Comparison of ENCODE assay signal across 9 cellular contexts in genomic region chr10:1054684-1055083, GRCh38. TPM values are rescaled to one million over a fixed set of nuclear protein-coding genes. Genes with fewer than 3 reads are reported as not detected.
DNase-seq lines count a peak whose midpoint lies in the region; ATAC-seq and TF ChIP-seq lines count a peak whose summit lies in the region.
"Had no signal": no experiment of that assay in that cellular context is flagged by ENCODE, and none has a peak within 500 bp of the region (broad histone marks: within the 10 kb centered on the region; RNA-seq: fewer than 3 reads in every experiment).

No MANE protein-coding gene starts in this region.

- no TSS peak for BruUV-seq in HCT116 (replicated peaks; lab: Mats Ljungman, UMichigan)

- H3K27ac ChIP-seq in AG04450 (ENCODE audit: low read depth, low read length) (no peak overlapping the region), HCT116 (ENCODE audit: low read depth, low read length) (no peak overlapping the region), mesendoderm (ENCODE audit: low read depth, low read length) (no peak overlapping the region)

- H3K27me3 Mint-ChIP-seq in activated naive CD8-positive, alpha-beta T cell treated with anti-CD3 and anti-CD28 coated beads, Interleukin-2, amount 50 U/mL, for 24 hours, result no peaks in the 10 kb centered on the region

- H3K4me1 ChIP-seq in HCT116 (ENCODE audit: control insufficient read depth in 1 of 2, insufficient read depth in 2 of 2, low read length in 2 of 2) (peaks cover 24 to 30% of the 10 kb centered on the region in 2 experiments), mesendoderm (ENCODE audit: control insufficient read depth, low read depth, low read length) (peaks cover 2% of the 10 kb centered on the region)

- H2BK120ac ChIP-seq in mesendoderm (ENCODE audit: low read depth, low read length), result no peak overlapping the region

- H4K8ac ChIP-seq in mesendoderm (ENCODE audit: low read depth, low read length), result no peak overlapping the region

- H3K4me3 ChIP-seq in AG04450 (ENCODE audit: low read depth, low read length) (peak overlapping the region; percentile 99), HCT116 (replicated peaks in 1 of 2; ENCODE audit: low read depth in 1 of 2, low read length in 2 of 2) (no peak overlapping the region), mesendoderm (ENCODE audit: low read length) (no peak overlapping the region)

- no peak overlapping the region for H4K5ac ChIP-seq in mesendoderm (ENCODE audit: low read length)

- H3K36me3 Mint-ChIP-seq in activated naive CD8-positive, alpha-beta T cell treated with anti-CD3 and anti-CD28 coated beads, Interleukin-2, amount 50 U/mL, for 24 hours (ENCODE audit: low read depth), result peaks cover 31% of the 10 kb centered on the region

- no peak overlapping the region for H3K18ac ChIP-seq in mesendoderm (ENCODE audit: low read length)

- no peak overlapping the region for H2AFZ ChIP-seq in HCT116 (ENCODE audit: low read depth, low read length, poor library complexity, severe bottlenecking)

- WGBS in mesendoderm (ENCODE audit: extremely low coverage, insufficient coverage, low lambda C conversion rate), result no CpG with 5 or more reads among the region's 6 CpGs

- peak overlapping the region; percentile 76 for H3K56ac ChIP-seq in mesendoderm (ENCODE audit: low read length)

- H3K4me2 ChIP-seq in HCT116 (ENCODE audit: low read length) (peak overlapping the region; percentile 82), mesendoderm (ENCODE audit: low read length) (peak overlapping the region; percentile 14)

- H3K27me3 ChIP-seq in AG04450 (ENCODE audit: control insufficient read depth, insufficient read depth, low read length) (no peaks in the 10 kb centered on the region), HCT116 (ENCODE audit: insufficient read depth, low read length) (no peaks in the 10 kb centered on the region), mesendoderm (ENCODE audit: insufficient read depth, low read length, poor library complexity) (no peaks in the 10 kb centered on the region)

- H3K79me1 ChIP-seq in mesendoderm (ENCODE audit: low read length), result peaks cover 17% of the 10 kb centered on the region

- H3K4me3 Mint-ChIP-seq in activated naive CD8-positive, alpha-beta T cell treated with anti-CD3 and anti-CD28 coated beads, Interleukin-2, amount 50 U/mL, for 24 hours, result peak overlapping the region; percentile 91

- TF ChIP-seq CTCF in AG04450 (IDR thresholded peaks at IDR 0.05; ENCODE audit: low read depth, low read length), result no peak
- no peak for TF ChIP-seq CTCF in HCT116 (IDR thresholded peaks at IDR 0.05 in 2 of 3, conservative IDR thresholded peaks at IDR 0.05 in 1 of 3; ENCODE audit: borderline replicate concordance in 1 of 3, insufficient read depth in 1 of 3, low read depth in 2 of 3, low read length in 2 of 3)

- no peaks in the 10 kb centered on the region for H4K20me1 ChIP-seq in HCT116 (ENCODE audit: insufficient read depth)

- no peak for TF ChIP-seq RAD21 in HCT116 (IDR thresholded peaks at IDR 0.05; ENCODE audit: low read depth)

- H3K23ac ChIP-seq in mesendoderm (ENCODE audit: low read length), result no peak overlapping the region

- H3K79me2 ChIP-seq in HCT116 (ENCODE audit: insufficient read depth, low read length), result peaks cover 91% of the 10 kb centered on the region
- H3K79me2 ChIP-seq in mesendoderm (ENCODE audit: control insufficient read depth, insufficient read depth, low read length), result peaks cover 56% of the 10 kb centered on the region

- CTCF ChIA-PET in AG04450 (lab: Charles Lee), result no interaction called here
- CTCF ChIA-PET in HCT116 (lab: Charles Lee), result no interaction called here

- intact Hi-C loops in HCT116 (cut with micrococcal nuclease), result loop anchor here (10.0 kb wide), 1 partner anchor 120 kb away; the partner anchor contains the start of gene LARP4B

- H3K4ac ChIP-seq in mesendoderm (ENCODE audit: low read depth, low read length), result no peak overlapping the region

- no peak for TF ChIP-seq POLR2A in HCT116 (IDR thresholded peaks at IDR 0.05; ENCODE audit: borderline replicate concordance, extremely low read depth, insufficient read depth, insufficient read length)

- POLR2A ChIA-PET in AG04450 (lab: Yijun Ruan, JAX), result no interaction called here
- POLR2A ChIA-PET in HCT116 (lab: Charles Lee), result no interaction called here

- RAD21 ChIA-PET in HCT116 (lab: Charles Lee; ENCODE audit: low non-redundant PET in 1 of 2, low total read pairs in 2 of 2, uncharacterized antibody in 2 of 2, unreplicated experiment in 2 of 2), result no interaction called here

- no peaks in the 10 kb centered on the region for H3K9me2 ChIP-seq in HCT116 (ENCODE audit: insufficient read depth)

- DNase-seq in AG04450 (ENCODE audit: low read depth, low spot score), result no peak
- no peak for DNase-seq in HCT116 (ENCODE audit: low read depth, low spot score)
- no peak for DNase-seq in activated naive CD8-positive, alpha-beta T cell treated with anti-CD3 and anti-CD28 coated beads, Interleukin-2, amount 50 U/mL, for 24 hours
- no peak for DNase-seq in mesendoderm
- DNase-seq in HT-29 (ENCODE audit: low spot score), result no peak
- DNase-seq in left lobe of liver (ENCODE audit: low spot score), result no peak
- DNase-seq in globus pallidus (ENCODE audit: low spot score), result no peak
- DNase-seq: NCI-H2227 treated with DMSO at 0.1 percent for 48 hours had no signal

- ATAC-seq in HCT116, result no peak
- no peak for ATAC-seq in activated naive CD8-positive, alpha-beta T cell treated with anti-CD3 and anti-CD28 coated beads, Interleukin-2, amount 50 U/mL, for 24 hours
- ATAC-seq in left lobe of liver, result no peak
- no peak for ATAC-seq in GM19467 (IDR thresholded peaks at IDR 0.05; ENCODE audit: unreplicated experiment)

- no peaks in the 10 kb centered on the region for H3K9me3 Mint-ChIP-seq in activated naive CD8-positive, alpha-beta T cell treated with anti-CD3 and anti-CD28 coated beads, Interleukin-2, amount 50 U/mL, for 24 hours

- no peak overlapping the region for H3K9ac ChIP-seq in HCT116 (ENCODE audit: low read length)
- H3K9ac ChIP-seq in mesendoderm (ENCODE audit: low read length), result peak overlapping the region; percentile 38

- H3K27ac Mint-ChIP-seq in activated naive CD8-positive, alpha-beta T cell treated with anti-CD3 and anti-CD28 coated beads, Interleukin-2, amount 50 U/mL, for 24 hours, result peak overlapping the region; percentile 34

- H3K36me3 ChIP-seq in HCT116 (ENCODE audit: control insufficient read depth in 1 of 2, insufficient read depth in 2 of 2, low read length in 2 of 2), result no peaks in the 10 kb centered on the region; a peak in 2 of 4 replicates
- no peaks in the 10 kb centered on the region for H3K36me3 ChIP-seq in mesendoderm (ENCODE audit: control insufficient read depth, insufficient read depth, low read length)

- no peak overlapping the region for H2BK5ac ChIP-seq in mesendoderm (ENCODE audit: low read length)

- H2AK5ac ChIP-seq in mesendoderm (ENCODE audit: low read length), result no peak overlapping the region

- H2BK15ac ChIP-seq in mesendoderm (replicated peaks; ENCODE audit: low read depth), result no peak overlapping the region

- peaks cover 79% of the 10 kb centered on the region for H3K4me1 Mint-ChIP-seq in activated naive CD8-positive, alpha-beta T cell treated with anti-CD3 and anti-CD28 coated beads, Interleukin-2, amount 50 U/mL, for 24 hours

- H3K9me3 ChIP-seq in AG04450 (ENCODE audit: control insufficient read depth, insufficient read depth, low read length), result peaks cover 4% of the 10 kb centered on the region; the same call in 1 of the 2 replicates
- no peaks in the 10 kb centered on the region for H3K9me3 ChIP-seq in HCT116 (ENCODE audit: control insufficient read depth in 1 of 2, insufficient read depth in 1 of 2, low read depth in 1 of 2, low read length in 2 of 2)

TF ChIP-seq in HCT116, 20 proteins besides CTCF, POLR2A, EP300 and RAD21:
- no peak for TF ChIP-seq SIN3A (IDR thresholded peaks at IDR 0.05; ENCODE audit: low read depth)
- no peak for TF ChIP-seq SP1 (IDR thresholded peaks at IDR 0.05; ENCODE audit: low read depth)
- TF ChIP-seq EZH2 (IDR thresholded peaks at IDR 0.05), result no peak
- TF ChIP-seq FOSL1 (IDR thresholded peaks at IDR 0.05; ENCODE audit: low read depth), result no peak
- TF ChIP-seq CEBPB (IDR thresholded peaks at IDR 0.05; ENCODE audit: low read depth), result no peak
- TF ChIP-seq POLR2AphosphoS5 (IDR thresholded peaks at IDR 0.05; ENCODE audit: low read depth, low read length), result no peak

RNA-seq across cellular contexts. Expression of gene WDR37, which starts 1.5 kb away (rescaled TPM):
- 15.0 and 16.0 TPM in 2 replicates for polyA plus RNA-seq in AG04450 (2011; rRNA removed)
- polyA minus RNA-seq in AG04450 (2011; rRNA and poly(A)+ RNA removed), result 31.3 and 51.6 TPM in 2 replicates
- total RNA-seq in HCT116 (2021; ENCODE audit: unreplicated experiment) (9.1 TPM), left lobe of liver (8.5 TPM)
- 5.7 and 6.4 TPM in 2 replicates for polyA plus RNA-seq in HCT116 (2012)
- 5.2 TPM for polyA plus RNA-seq in mesendoderm (2013, experiment 1 of 2)
- polyA plus RNA-seq in mesendoderm (2013, experiment 2 of 2), result 5.4 TPM
- total RNA-seq in HT-29 (2014; rRNA removed; shearing (Covaris generic)), result 7.2 and 7.7 TPM in 2 replicates

RNA-seq across cellular contexts. Expression of gene IDI1, which starts 5.8 kb away (rescaled TPM):
- polyA plus RNA-seq in AG04450 (2011; rRNA removed), result 29.4 and 37.6 TPM in 2 replicates
- polyA minus RNA-seq in AG04450 (2011; rRNA and poly(A)+ RNA removed), result 11.1 and 13.0 TPM in 2 replicates
- total RNA-seq in HCT116 (2021; ENCODE audit: unreplicated experiment) (37.8 TPM), left lobe of liver (22.7 TPM)
- 25.3 and 27.4 TPM in 2 replicates for polyA plus RNA-seq in HCT116 (2012)
- polyA plus RNA-seq in mesendoderm (2013, experiment 1 of 2), result 131 TPM
- 142 TPM for polyA plus RNA-seq in mesendoderm (2013, experiment 2 of 2)
- total RNA-seq in HT-29 (2014; rRNA removed; shearing (Covaris generic)), result 66.9 and 70.7 TPM in 2 replicates

RNA-seq across cellular contexts. Expression of gene IDI2, which starts 29.0 kb away (rescaled TPM):
- not detected in 2 replicates for polyA plus RNA-seq in AG04450 (2011; rRNA removed)
- not detected in 2 replicates for polyA minus RNA-seq in AG04450 (2011; rRNA and poly(A)+ RNA removed)
- not detected for total RNA-seq in HCT116 (2021; ENCODE audit: unreplicated experiment)
- polyA plus RNA-seq in HCT116 (2012), result not detected in 2 replicates
- not detected for polyA plus RNA-seq in mesendoderm (2013, experiment 1 of 2)
- polyA plus RNA-seq in mesendoderm (2013, experiment 2 of 2), result not detected
- not detected in 2 replicates for total RNA-seq in HT-29 (2014; rRNA removed; shearing (Covaris generic))
- not detected for total RNA-seq in left lobe of liver
